10 cellular contexts compared by ENCODE assay signal in genomic region chr5:159459951-159460538, GRCh38.
DNase-seq lines count a peak whose midpoint lies in the region; ATAC-seq, FAIRE-seq and TF ChIP-seq lines count a peak whose summit lies in the region.
"Had no signal": no experiment of that assay in that cellular context is flagged by ENCODE, and none has a peak within 500 bp of the region (broad histone marks: within the 10 kb centered on the region; RNA-seq: fewer than 3 reads in every experiment).

No MANE protein-coding gene starts in this region.

- H3K18ac ChIP-seq in neuronal stem cell (ENCODE audit: low read length): no peak overlapping the region

- CTCF ChIA-PET in GM12878 (lab: Yijun Ruan, JAX): no interaction called here

- TF ChIP-seq POLR2A in GM12878 (IDR thresholded peaks at IDR 0.05; ENCODE audit: low read depth, low read length): no peak

- SMC1A ChIA-PET in GM12878 (lab: Charles Lee; ENCODE audit: uncharacterized antibody, unreplicated experiment): no interaction called here

- H3K27me3 ChIP-seq in GM12878 (replicated peaks in 1 of 2; ENCODE audit: control insufficient read depth in 2 of 2, insufficient read depth in 2 of 2, low read length in 1 of 2) (no peaks in the 10 kb centered on the region), neuronal stem cell (ENCODE audit: control insufficient read depth in 3 of 3, insufficient read depth in 3 of 3, low read depth in 1 of 3, low read length in 3 of 3) (no peaks in the 10 kb centered on the region)

- no peak overlapping the region for H4K91ac ChIP-seq in neuronal stem cell (ENCODE audit: low read depth, low read length, poor library complexity)

- RAD21 ChIA-PET in GM12878 (lab: Charles Lee; ENCODE audit: unreplicated experiment): no interaction called here

- intact Hi-C loops in natural killer cell (cut with micrococcal nuclease) (no loop called here), GM12878 (cut with micrococcal nuclease; ENCODE audit: unreplicated experiment) (loop anchor here (5.0 kb wide), 2 partner anchors 278 to 1007 kb away; no protein-coding TSS in a partner anchor)

- H3K36me3 Mint-ChIP-seq in natural killer cell treated with Interleukin-12 subunit alpha and Interleukin-12 subunit beta and Interleukin-15 and Interleukin-18, amount 100 ng/mL, for 72 hours: peaks cover 7% of the 10 kb centered on the region
- H3K36me3 Mint-ChIP-seq in natural killer cell: no peaks in the 10 kb centered on the region

- no peak overlapping the region for H2BK120ac ChIP-seq in neuronal stem cell (ENCODE audit: low read depth, low read length)

- H3K9me3 ChIP-seq in GM12878 (replicated peaks; ENCODE audit: control insufficient read depth, insufficient read depth, low read length) (no peaks in the 10 kb centered on the region), neuronal stem cell (replicated peaks in 1 of 2; ENCODE audit: control insufficient read depth in 2 of 2, insufficient read depth in 1 of 2, low read depth in 1 of 2, low read length in 2 of 2) (no peaks in the 10 kb centered on the region)
- H3K9me3 ChIP-seq: lower lobe of right lung had no signal

- H3K9me3 Mint-ChIP-seq in natural killer cell treated with Interleukin-12 subunit alpha and Interleukin-12 subunit beta and Interleukin-15 and Interleukin-18, amount 100 ng/mL, for 72 hours: no peaks in the 10 kb centered on the region
- no peaks in the 10 kb centered on the region for H3K9me3 Mint-ChIP-seq in natural killer cell

- H4K20me1 ChIP-seq in GM12878 (ENCODE audit: control insufficient read depth, insufficient read depth): no peaks in the 10 kb centered on the region

- no peak overlapping the region for H3K4ac ChIP-seq in neuronal stem cell (ENCODE audit: low read length)

- H2AFZ ChIP-seq in GM12878 (ENCODE audit: control insufficient read depth, low read depth, low read length): no peak overlapping the region
- no peak overlapping the region for H2AFZ ChIP-seq in neuronal stem cell (ENCODE audit: low read length)

- BruUV-seq in GM12878 (replicated peaks; lab: Mats Ljungman, UMichigan): no TSS peak

- H3K4me1 ChIP-seq in GM12878 (ENCODE audit: control insufficient read depth, insufficient read depth, low read length) (peaks cover 39% of the 10 kb centered on the region), neuronal stem cell (ENCODE audit: control insufficient read depth in 2 of 2, insufficient read depth in 1 of 2, low read depth in 1 of 2, low read length in 2 of 2) (peaks cover 0 to 7% of the 10 kb centered on the region in 2 donors)
- H3K4me1 ChIP-seq: lower lobe of right lung had no signal

- H3K79me1 ChIP-seq in neuronal stem cell (ENCODE audit: low read depth, low read length): no peaks in the 10 kb centered on the region

- H3K36me3 ChIP-seq in GM12878 (ENCODE audit: control insufficient read depth in 2 of 2, insufficient read depth in 2 of 2, low read length in 1 of 2) (no peaks in the 10 kb centered on the region), neuronal stem cell (replicated peaks in 1 of 2; ENCODE audit: control insufficient read depth in 2 of 2, insufficient read depth in 2 of 2, low read length in 2 of 2) (no peaks in the 10 kb centered on the region)
- H3K36me3 ChIP-seq: lower lobe of right lung had no signal

- H2BK5ac ChIP-seq in neuronal stem cell (ENCODE audit: low read length): no peak overlapping the region

- no peak for FAIRE-seq in GM12878 (lab: Jason Lieb, UNC)

- DNase-seq in natural killer cell treated with Interleukin-12 subunit alpha and Interleukin-12 subunit beta and Interleukin-15 and Interleukin-18, amount 100 ng/mL, for 72 hours (ENCODE audit: low spot score): no peak
- no peak for DNase-seq in natural killer cell
- peak; percentile 74 for DNase-seq in M059J (ENCODE audit: low read depth)
- DNase-seq in GM12878 (ENCODE audit: low read depth, low spot score): no peak
- DNase-seq in neuronal stem cell (ENCODE audit: low spot score): no peak
- no peak for DNase-seq in AG20443 (ENCODE audit: low spot score)
- DNase-seq: effector memory CD4-positive, alpha-beta T cell; lower lobe of right lung had no signal

- H3K4me3 ChIP-seq in GM12878 (peak overlapping the region; percentile 12; the same call in 1 of the 2 replicates), neuronal stem cell (ENCODE audit: low read length in 2 of 2) (no peak overlapping the region)
- H3K4me3 ChIP-seq: lower lobe of right lung had no signal

- TF ChIP-seq CTCF in natural killer cell (IDR thresholded peaks at IDR 0.05) (no peak), GM12878 (IDR thresholded peaks at IDR 0.05 in 2 of 3, conservative IDR thresholded peaks at IDR 0.05 in 1 of 3; ENCODE audit: control insufficient read depth in 2 of 3, extremely low read depth in 1 of 3, insufficient read depth in 1 of 3, low read depth in 3 of 3, low read length in 3 of 3) (no peak)

- H3K27ac ChIP-seq in GM12878 (ENCODE audit: control insufficient read depth, insufficient read depth): peak overlapping the region; percentile 20; the same call in 1 of the 2 replicates
- no peak overlapping the region for H3K27ac ChIP-seq in neuronal stem cell (replicated peaks; ENCODE audit: low read length)
- H3K27ac ChIP-seq: lower lobe of right lung had no signal

- H3K9ac ChIP-seq in GM12878 (ENCODE audit: control insufficient read depth, insufficient read depth, low read length) (no peak overlapping the region), neuronal stem cell (ENCODE audit: low read depth, low read length, poor library complexity) (no peak overlapping the region)

- H3K27me3 Mint-ChIP-seq in natural killer cell treated with Interleukin-12 subunit alpha and Interleukin-12 subunit beta and Interleukin-15 and Interleukin-18, amount 100 ng/mL, for 72 hours: peaks cover 7 to 9% of the 10 kb centered on the region in 2 donors
- peaks cover 14 to 40% of the 10 kb centered on the region in 2 donors for H3K27me3 Mint-ChIP-seq in natural killer cell (ENCODE audit: low read depth in 2 of 2)

- no peak for TF ChIP-seq RAD21 in GM12878 (IDR thresholded peaks at IDR 0.05; ENCODE audit: insufficient read depth, low read depth, low read length)

- POLR2A ChIA-PET in GM12878 (lab: Charles Lee): interaction anchor here (0.5 kb wide), 1 partner anchor 642 kb away, joined by 3 read pairs; no protein-coding TSS in a partner anchor

- peak in 1 of 2 experiments; percentile 19; a peak in 1 of 4 replicates for TF ChIP-seq EP300 in GM12878 (IDR thresholded peaks at IDR 0.05; ENCODE audit: borderline replicate concordance in 1 of 2, control insufficient read depth in 1 of 2, low read depth in 2 of 2, low read length in 2 of 2)

- peak overlapping the region; percentile 19 for H3K4me3 Mint-ChIP-seq in natural killer cell treated with Interleukin-12 subunit alpha and Interleukin-12 subunit beta and Interleukin-15 and Interleukin-18, amount 100 ng/mL, for 72 hours
- no peak overlapping the region for H3K4me3 Mint-ChIP-seq in natural killer cell

- H2BK12ac ChIP-seq in neuronal stem cell (ENCODE audit: low read length): no peak overlapping the region

- in situ Hi-C loops in GM12878 (cut with MboI): no loop called here

- H2BK15ac ChIP-seq in neuronal stem cell (ENCODE audit: low read length): no peak overlapping the region

- no peak overlapping the region for H4K8ac ChIP-seq in neuronal stem cell (ENCODE audit: low read depth, low read length)

- no peaks in the 10 kb centered on the region for H3K79me2 ChIP-seq in GM12878 (ENCODE audit: control insufficient read depth, insufficient read depth, low read length)

- H3K4me2 ChIP-seq in GM12878 (ENCODE audit: control insufficient read depth, insufficient read depth) (peak overlapping the region; percentile 64), neuronal stem cell (ENCODE audit: insufficient read depth, low read length, poor library complexity, severe bottlenecking) (no peak overlapping the region)

- peak overlapping the region; percentile 77 to 85 for H3K27ac Mint-ChIP-seq in natural killer cell treated with Interleukin-12 subunit alpha and Interleukin-12 subunit beta and Interleukin-15 and Interleukin-18, amount 100 ng/mL, for 72 hours
- no peak overlapping the region for H3K27ac Mint-ChIP-seq in natural killer cell

- no peak overlapping the region for H3K23ac ChIP-seq in neuronal stem cell (ENCODE audit: low read depth, low read length, poor library complexity)

- H3K14ac ChIP-seq in neuronal stem cell (ENCODE audit: low read length): no peak overlapping the region

- H3K4me1 Mint-ChIP-seq in natural killer cell treated with Interleukin-12 subunit alpha and Interleukin-12 subunit beta and Interleukin-15 and Interleukin-18, amount 100 ng/mL, for 72 hours (ENCODE audit: low read depth in 2 of 2): peaks cover 39 to 43% of the 10 kb centered on the region in 2 donors
- H3K4me1 Mint-ChIP-seq in natural killer cell: peaks cover 0 to 5% of the 10 kb centered on the region in 2 donors

- ATAC-seq in natural killer cell treated with Interleukin-12 subunit alpha and Interleukin-12 subunit beta and Interleukin-15 and Interleukin-18, amount 100 ng/mL, for 72 hours: peak in 1 of 2 donors; percentile 15
- ATAC-seq in natural killer cell: no peak
- ATAC-seq in GM12878: peak; percentile 38
- ATAC-seq in GM19467 (IDR thresholded peaks at IDR 0.05; ENCODE audit: unreplicated experiment): no peak
- no peak for ATAC-seq in GM21786 (IDR thresholded peaks at IDR 0.05; ENCODE audit: unreplicated experiment)

- WGBS in GM12878 (ENCODE audit: insufficient coverage, insufficient replicate concordance, low lambda C conversion rate, missing lambda C conversion rate): 0% methylated on average over 3 of the region's 3 CpGs
- no CpG with 5 or more reads among the region's 3 CpGs for WGBS in neuronal stem cell (ENCODE audit: extremely low coverage in 2 of 2, insufficient read length in 2 of 2, insufficient replicate concordance in 1 of 2), 2 donors

- H2AK5ac ChIP-seq in neuronal stem cell (ENCODE audit: low read depth, low read length): no peak overlapping the region

TF ChIP-seq in GM12878, 131 proteins besides CTCF, POLR2A, EP300 and RAD21 (continues in another document):
- TF ChIP-seq POU2F2 (IDR thresholded peaks at IDR 0.05; ENCODE audit: borderline replicate concordance, low read depth, low read length) (no peak), E2F4 (IDR thresholded peaks at IDR 0.05; ENCODE audit: low read depth, low read length) (no peak)

Comparison
In these comparisons a context has a peak if more than half of its experiments do, and no peak if none do; other contexts are left out.
1. H3K27ac Mint-ChIP-seq: peak in natural killer cell treated with Interleukin-12 subunit alpha and Interleukin-12 subunit beta and Interleukin-15 and Interleukin-18, amount 100 ng/mL, for 72 hours (2 of 2); none in natural killer cell (0 of 2).